Comparison of ENCODE assay signal across 8 cellular contexts in genomic region chr17:77140166-77140877, GRCh38. TPM values are rescaled to one million over a fixed set of nuclear protein-coding genes. Genes with fewer than 3 reads are reported as not detected.
DNase-seq lines count a peak whose midpoint lies in the region; ATAC-seq and TF ChIP-seq lines count a peak whose summit lies in the region.

No MANE protein-coding gene starts in this region.

- peaks cover 4% of the 10 kb centered on the region for H3K27me3 Mint-ChIP-seq in CD4-positive, CD25-positive, alpha-beta regulatory T cell

- H3K36me3 Mint-ChIP-seq in CD4-positive, CD25-positive, alpha-beta regulatory T cell: peaks cover 14% of the 10 kb centered on the region

- intact Hi-C loops in lower leg skin (cut with DNase I; ENCODE audit: low total_unique reads): no loop called here

- peak overlapping the region; percentile 70 for H3K4me3 ChIP-seq in CD4-positive, CD25-positive, alpha-beta regulatory T cell (ENCODE audit: low read depth, low read length)
- H3K4me3 ChIP-seq in lower leg skin (ENCODE audit: low read depth, poor library complexity, severe bottlenecking): peak overlapping the region; percentile 23

- H3K27ac Mint-ChIP-seq in CD4-positive, CD25-positive, alpha-beta regulatory T cell: peak overlapping the region; percentile 86 to 94 (median 93)

- TF ChIP-seq CTCF in lower leg skin (IDR thresholded peaks at IDR 0.05): no peak

- TF ChIP-seq POLR2A in lower leg skin (IDR thresholded peaks at IDR 0.05): peak in 1 of 2 donors; percentile 60

- H3K9me3 Mint-ChIP-seq in CD4-positive, CD25-positive, alpha-beta regulatory T cell: peaks cover 0 to 16% (median 8%) of the 10 kb centered on the region in 7 donors

- DNase-seq in CD4-positive, CD25-positive, alpha-beta regulatory T cell: peak; percentile 98 to 100 (median 99)
- DNase-seq in NCI-H748 treated with DMSO at 0.1 percent for 48 hours (lab: John Stamatoyannopoulos, UW) (peak; percentile 78), dermis microvascular lymphatic vessel endothelial cell (ENCODE audit: low read depth in 2 of 2) (peak; percentile 94 to 98), lower leg skin (ENCODE audit: low spot score in 2 of 2) (peak; percentile 98 to 100)
- DNase-seq in activated CD4-positive, alpha-beta T cell treated with anti-CD3 and anti-CD28 coated beads, Interleukin-2, amount 50 U/mL, for 48 hours: peak; percentile 99
- DNase-seq in stimulated activated CD4-positive, alpha-beta T cell treated with anti-CD3 and anti-CD28 coated beads, Interleukin-4, amount 100 ng/mL, for 4 hours: peak; percentile 99 to 100

- peak overlapping the region; percentile 94 for H3K27ac ChIP-seq in CD4-positive, CD25-positive, alpha-beta regulatory T cell (ENCODE audit: insufficient read depth, low read length, poor library complexity, severe bottlenecking)

- H3K9me3 ChIP-seq in CD4-positive, CD25-positive, alpha-beta regulatory T cell (ENCODE audit: control insufficient read depth in 2 of 2, low read length in 2 of 2): peaks cover 6 to 10% of the 10 kb centered on the region in 2 experiments

- H3K4me1 ChIP-seq in CD4-positive, CD25-positive, alpha-beta regulatory T cell (ENCODE audit: control insufficient read depth, insufficient read depth, low read length, poor library complexity, severe bottlenecking): peaks cover 50% of the 10 kb centered on the region

- no peaks in the 10 kb centered on the region for H3K27me3 ChIP-seq in CD4-positive, CD25-positive, alpha-beta regulatory T cell (ENCODE audit: control insufficient read depth, insufficient read depth, low read length)

- H3K4me3 Mint-ChIP-seq in CD4-positive, CD25-positive, alpha-beta regulatory T cell: peak overlapping the region; percentile 86 to 95 (median 88)

- 1% methylated on average over 17 to 32 of the region's 67 CpGs for WGBS in lower leg skin, 2 donors

- H3K36me3 ChIP-seq in CD4-positive, CD25-positive, alpha-beta regulatory T cell (ENCODE audit: control insufficient read depth, insufficient read depth, low read length): peaks cover 22% of the 10 kb centered on the region

- peak; percentile 90 to 91 for ATAC-seq in CD4-positive, CD25-positive, alpha-beta regulatory T cell (ENCODE audit: low read depth in 2 of 2)
- ATAC-seq in GM19395 (IDR thresholded peaks at IDR 0.05; ENCODE audit: unreplicated experiment) (peak; percentile 84), HG03558 (IDR thresholded peaks at IDR 0.05; ENCODE audit: extremely low read depth, unreplicated experiment) (peak; percentile 42)

- H3K4me1 Mint-ChIP-seq in CD4-positive, CD25-positive, alpha-beta regulatory T cell: peaks cover 28 to 70% (median 46%) of the 10 kb centered on the region in 4 donors

RNA-seq across cellular contexts. Expression of gene SEC14L1, which starts 0.4 kb away (rescaled TPM):
- 143 TPM for total RNA-seq in CD4-positive, CD25-positive, alpha-beta regulatory T cell
- 10 to 100 TPM; 13.2 to 20.8 (median 20.2) TPM for polyA plus RNA-seq in CD4-positive, CD25-positive, alpha-beta regulatory T cell
- total RNA-seq in dermis microvascular lymphatic vessel endothelial cell (192 and 196 TPM in 2 replicates), lower leg skin (10 to 100 TPM; 19.1 to 59.5 (median 46.3) TPM)

Comparison
In these comparisons a context has a peak if more than half of its experiments do, and no peak if none do; other contexts are left out.
1. Peak in every context shown above with its lines: DNase-seq, ATAC-seq, H3K4me3 ChIP-seq and H3K27ac ChIP-seq.